ENCODE assay signal across 24 cellular contexts in the genomic region with DNA sequence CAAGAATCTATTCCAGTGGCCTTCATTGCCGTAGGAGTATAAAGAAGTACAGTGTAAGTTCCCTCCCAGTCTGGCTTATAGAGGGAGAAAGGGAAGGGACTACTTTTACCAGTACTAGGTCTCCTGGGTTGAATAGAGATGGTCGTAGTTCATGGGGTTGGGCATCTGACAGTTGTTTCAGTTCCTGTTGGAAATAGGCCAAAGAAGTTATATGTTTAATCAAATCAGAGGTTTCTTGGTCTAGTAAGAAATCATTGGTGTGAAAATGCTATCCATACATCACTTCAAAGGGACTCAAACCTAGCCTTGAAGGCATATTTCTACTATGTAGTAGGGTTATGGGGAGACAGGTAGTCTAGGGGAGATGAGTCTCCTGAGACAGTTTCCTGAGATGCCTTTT. TPM values are rescaled to one million over a fixed set of nuclear protein-coding genes. Genes with fewer than 3 reads are reported as not detected.
DNase-seq lines count a peak whose midpoint lies in the region; ATAC-seq and TF ChIP-seq lines count a peak whose summit lies in the region.
"Had no signal": no experiment of that assay in that cellular context is flagged by ENCODE, and none has a peak within 500 bp of the region (broad histone marks: within the 10 kb centered on the region; RNA-seq: fewer than 3 reads in every experiment).

No MANE protein-coding gene starts in this region.

- H3K4me2 ChIP-seq in BLaER1 treated with 17β-estradiol and CSF1 and Interleukin-3, amounts not matched to agents 10 nM and 100 nM = peak overlapping the region in 9 of 11 experiments; percentile 20 to 68 (median 45); a peak in 14 of 22 replicates
- no peak overlapping the region for H3K4me2 ChIP-seq in PC-3 (ENCODE audit: low read length)
- H3K4me2 ChIP-seq in PC-9 = no peak overlapping the region

- H3K79me2 ChIP-seq in PC-3 (ENCODE audit: low read length) = no peaks in the 10 kb centered on the region
- no peaks in the 10 kb centered on the region for H3K79me2 ChIP-seq in PC-9 (ENCODE audit: low read depth)

- H3K9me2 ChIP-seq in PC-3 (replicated peaks; ENCODE audit: low read length) (no peaks in the 10 kb centered on the region), PC-9 (ENCODE audit: insufficient read depth) (no peaks in the 10 kb centered on the region)

- no peak overlapping the region for H3K27ac ChIP-seq in BLaER1 treated with 17β-estradiol and CSF1 and Interleukin-3, amounts not matched to agents 10 nM and 100 nM
- H3K27ac ChIP-seq in PC-3 (ENCODE audit: low read length) (no peak overlapping the region), PC-9 (no peak overlapping the region)
- H3K27ac ChIP-seq: adrenal gland, esophagus squamous epithelium, right lobe of liver, SJCRH30, upper lobe of right lung had no signal

- H2AFZ ChIP-seq in PC-3 (ENCODE audit: low read length) (no peak overlapping the region), PC-9 (no peak overlapping the region)

- CTCF ChIA-PET in PC-3 (lab: Charles Lee) = no interaction called here
- CTCF ChIA-PET in PC-9 (lab: Charles Lee) = interaction anchor here (0.5 kb wide), 1 partner anchor 585 kb away, joined by 4 read pairs; no protein-coding TSS in a partner anchor

- H3F3A ChIP-seq in PC-3 (ENCODE audit: low read length, unreplicated experiment) = no peaks in the 10 kb centered on the region
- H3F3A ChIP-seq in PC-9 (ENCODE audit: insufficient read depth, low read depth) = no peaks in the 10 kb centered on the region

- peak; percentile 87 for ATAC-seq in GM19397 (IDR thresholded peaks at IDR 0.05; ENCODE audit: unreplicated experiment)
- peak; percentile 76 for ATAC-seq in HG02678 (IDR thresholded peaks at IDR 0.05; ENCODE audit: unreplicated experiment)
- no peak for ATAC-seq in Right ventricle myocardium inferior
- ATAC-seq in PC-3 = no peak
- no peak for ATAC-seq in HG02981 (IDR thresholded peaks at IDR 0.05; ENCODE audit: unreplicated experiment)
- ATAC-seq: activated CD4-positive, CD25-positive, alpha-beta regulatory T cell treated with anti-CD3 and anti-CD28 coated beads, Interleukin-2, amount 50 U/mL, for 24 hours; activated CD8-positive, alpha-beta memory T cell treated with anti-CD3 and anti-CD28 coated beads, Interleukin-2, amount 10 ng/mL, durations not matched to agents 7 days and 5 days; left ventricle myocardium superior; right lobe of liver; stimulated activated naive CD8-positive, alpha-beta T cell treated with anti-CD3 and anti-CD28 coated beads, Interleukin-15, amount 100 ng/mL, for 72 hours; upper lobe of right lung had no signal

- no peak overlapping the region for H3K4me3 ChIP-seq in BLaER1 treated with 17β-estradiol and CSF1 and Interleukin-3, amounts not matched to agents 10 nM and 100 nM
- H3K4me3 ChIP-seq in PC-3 (ENCODE audit: low read length) (no peak overlapping the region), PC-9 (no peak overlapping the region)
- H3K4me3 ChIP-seq: adrenal gland, esophagus squamous epithelium, right lobe of liver, SJCRH30, upper lobe of right lung had no signal

- DNase-seq in MV-4-11 (lab: John Stamatoyannopoulos, UW) (peak; percentile 44), Right ventricle myocardium inferior (ENCODE audit: missing footprints) (no peak), PC-3 (no peak), PC-9 (no peak)
- DNase-seq: activated CD8-positive, alpha-beta memory T cell treated with anti-CD3 and anti-CD28 coated beads, Interleukin-2, amount 10 ng/mL, durations not matched to agents 7 days and 5 days; activated effector memory CD4-positive, alpha-beta T cell treated with Interleukin-2 at 50 U/mL for 16 hours; adrenal gland; central memory CD4-positive, alpha-beta T cell; effector CD4-positive, alpha-beta T cell; esophagus squamous epithelium; glutamatergic neuron; HFFc6; left ventricle myocardium superior; NCI-H1436; NCI-H345; right lobe of liver; SJCRH30; stimulated activated naive CD8-positive, alpha-beta T cell treated with anti-CD3 and anti-CD28 coated beads, Interleukin-15, amount 100 ng/mL, for 72 hours; upper lobe of right lung had no signal

- BruUV-seq in PC-3 (replicated peaks; lab: Mats Ljungman, UMichigan) (no TSS peak), PC-9 (replicated peaks; lab: Mats Ljungman, UMichigan) (no TSS peak)

- H3K9me3 ChIP-seq in BLaER1 treated with 17β-estradiol and CSF1 and Interleukin-3, amounts not matched to agents 10 nM and 100 nM (replicated peaks in 1 of 11) = peaks cover 7 to 30% (median 23%) of the 10 kb centered on the region in 11 experiments; a peak in 21 of 22 replicates
- H3K9me3 ChIP-seq in PC-3 (ENCODE audit: low read length) (no peaks in the 10 kb centered on the region), PC-9 (ENCODE audit: insufficient read depth, low read depth) (no peaks in the 10 kb centered on the region)
- H3K9me3 ChIP-seq: adrenal gland, SJCRH30, upper lobe of right lung had no signal

- no peaks in the 10 kb centered on the region for H3K27me3 ChIP-seq in BLaER1 treated with 17β-estradiol and CSF1 and Interleukin-3, amounts not matched to agents 10 nM and 100 nM
- H3K27me3 ChIP-seq in PC-3 (ENCODE audit: low read length) = no peaks in the 10 kb centered on the region
- H3K27me3 ChIP-seq in PC-9 (ENCODE audit: insufficient read depth, low read depth) = no peaks in the 10 kb centered on the region
- H3K27me3 ChIP-seq: adrenal gland, esophagus squamous epithelium, right lobe of liver, SJCRH30, upper lobe of right lung had no signal

- peaks cover 0 to 30% (median 19%) of the 10 kb centered on the region in 10 experiments; a peak in 13 of 20 replicates for H3K4me1 ChIP-seq in BLaER1 treated with 17β-estradiol and CSF1 and Interleukin-3, amounts not matched to agents 10 nM and 100 nM
- H3K4me1 ChIP-seq in PC-3 (ENCODE audit: insufficient read depth, low read length) (no peaks in the 10 kb centered on the region), PC-9 (replicated peaks; ENCODE audit: insufficient read depth) (no peaks in the 10 kb centered on the region)
- H3K4me1 ChIP-seq: adrenal gland, esophagus squamous epithelium, right lobe of liver, SJCRH30, upper lobe of right lung had no signal

- no peaks in the 10 kb centered on the region for H4K20me1 ChIP-seq in BLaER1 treated with 17β-estradiol and CSF1 and Interleukin-3, amounts not matched to agents 10 nM and 100 nM
- H4K20me1 ChIP-seq in PC-3 (ENCODE audit: low read length) = no peaks in the 10 kb centered on the region
- H4K20me1 ChIP-seq in PC-9 (ENCODE audit: insufficient read depth) = no peaks in the 10 kb centered on the region

- POLR2A ChIA-PET in PC-3 (lab: Charles Lee; ENCODE audit: unreplicated experiment) = no interaction called here
- POLR2A ChIA-PET in PC-9 (lab: Charles Lee; ENCODE audit: unreplicated experiment) = no interaction called here

- TF ChIP-seq CTCF in PC-3 (conservative IDR thresholded peaks at IDR 0.05; ENCODE audit: low read depth, low read length) (no peak), PC-9 (conservative IDR thresholded peaks at IDR 0.05) (no peak)

- intact Hi-C loops in Right ventricle myocardium inferior (cut with DNase I) (no loop called here), PC-3 (cut with micrococcal nuclease) (no loop called here), PC-9 (cut with micrococcal nuclease; ENCODE audit: unreplicated experiment) (no loop called here)

- H3K36me3 ChIP-seq in BLaER1 treated with 17β-estradiol and CSF1 and Interleukin-3, amounts not matched to agents 10 nM and 100 nM = no peaks in the 10 kb centered on the region
- H3K36me3 ChIP-seq in PC-3 (ENCODE audit: low read depth, low read length) (no peaks in the 10 kb centered on the region), PC-9 (ENCODE audit: low read depth) (no peaks in the 10 kb centered on the region)
- H3K36me3 ChIP-seq: adrenal gland, esophagus squamous epithelium, right lobe of liver, SJCRH30, upper lobe of right lung had no signal

- no peak overlapping the region for H3K9ac ChIP-seq in BLaER1 treated with 17β-estradiol and CSF1 and Interleukin-3, amounts not matched to agents 10 nM and 100 nM
- H3K9ac ChIP-seq in PC-3 (ENCODE audit: low read length) = no peak overlapping the region

RNA-seq across cellular contexts. Expression of a gene that starts 45.6 kb away (rescaled TPM):
- total RNA-seq in Right ventricle myocardium inferior = 22.4 TPM
- total RNA-seq in PC-3 (2014; rRNA removed) = 19.0 and 24.6 TPM in 2 replicates
- total RNA-seq in PC-9 (2021) = 13.3 and 13.4 TPM in 2 replicates

Comparison
In these comparisons a context has a peak if more than half of its experiments do, and no peak if none do; other contexts are left out.
1. H3K4me2 ChIP-seq: peak in BLaER1 treated with 17β-estradiol and CSF1 and Interleukin-3, amounts not matched to agents 10 nM and 100 nM (9 of 11); none in PC-3 (single experiment) and PC-9 (single experiment).
2. ATAC-seq: peak in GM19397 (single experiment) and HG02678 (single experiment); none in Right ventricle myocardium inferior (single experiment), PC-3 (single experiment) and HG02981 (single experiment).